In genomic region chr3:94548581-94549316, GRCh38 we compare ENCODE assay signal across 18 cellular contexts.
"Had no signal": no experiment of that assay in that cellular context is flagged by ENCODE, and none has a peak within 500 bp of the region (broad histone marks: within the 10 kb centered on the region; RNA-seq: fewer than 3 reads in every experiment).

No MANE protein-coding gene starts in this region.

- H3K36me3 ChIP-seq: adrenal gland had no signal

- H3K27me3 Mint-ChIP-seq: activated CD4-positive, alpha-beta T cell treated with anti-CD3 and anti-CD28 coated beads for 36 hours; activated CD8-positive, alpha-beta T cell treated with anti-CD3 and anti-CD28 coated beads for 36 hours; activated naive CD8-positive, alpha-beta T cell treated with anti-CD3 and anti-CD28 coated beads, Interleukin-2, amount 10 ng/mL, durations not matched to agents 7 days and 5 days; T-cell had no signal

- H3K27me3 ChIP-seq: adrenal gland had no signal

- DNase-seq: activated CD4-positive, alpha-beta T cell treated with anti-CD3 and anti-CD28 coated beads for 36 hours; activated CD4-positive, CD25-positive, alpha-beta regulatory T cell; activated CD8-positive, alpha-beta memory T cell treated with anti-CD3 and anti-CD28 coated beads, Interleukin-2, amount 50 U/mL, for 4 hours; activated CD8-positive, alpha-beta T cell treated with anti-CD3 and anti-CD28 coated beads for 36 hours; activated naive CD4-positive, alpha-beta T cell treated with anti-CD3 and anti-CD28 coated beads, Interleukin-2, amount 50 U/mL, for 16 hours; activated naive CD8-positive, alpha-beta T cell treated with anti-CD3 and anti-CD28 coated beads, Interleukin-2, amount 10 ng/mL, durations not matched to agents 7 days and 5 days; adrenal gland; anterior cingulate cortex; NCI-H1048; NCI-H146; NCI-H187 treated with DMSO at 0.1 percent for 48 hours; NCI-H2081 treated with DMSO at 0.1 percent for 48 hours; NCI-H446; NCI-H524; T-cell; T-helper 2 cell; T1000 had no signal

- H3K36me3 Mint-ChIP-seq: activated naive CD8-positive, alpha-beta T cell treated with anti-CD3 and anti-CD28 coated beads, Interleukin-2, amount 10 ng/mL, durations not matched to agents 7 days and 5 days; T-cell had no signal

- H3K4me3 ChIP-seq: adrenal gland, SK-N-MC had no signal

- H3K27ac ChIP-seq: adrenal gland, SK-N-MC had no signal

- H3K4me3 Mint-ChIP-seq: activated CD4-positive, alpha-beta T cell treated with anti-CD3 and anti-CD28 coated beads for 36 hours; activated CD8-positive, alpha-beta T cell treated with anti-CD3 and anti-CD28 coated beads for 36 hours; activated naive CD8-positive, alpha-beta T cell treated with anti-CD3 and anti-CD28 coated beads, Interleukin-2, amount 10 ng/mL, durations not matched to agents 7 days and 5 days; T-cell had no signal

- H3K4me1 Mint-ChIP-seq: activated CD4-positive, alpha-beta T cell treated with anti-CD3 and anti-CD28 coated beads for 36 hours; activated naive CD8-positive, alpha-beta T cell treated with anti-CD3 and anti-CD28 coated beads, Interleukin-2, amount 10 ng/mL, durations not matched to agents 7 days and 5 days; T-cell had no signal

- H3K27ac Mint-ChIP-seq: activated CD4-positive, alpha-beta T cell treated with anti-CD3 and anti-CD28 coated beads for 36 hours; activated CD8-positive, alpha-beta T cell treated with anti-CD3 and anti-CD28 coated beads for 36 hours; activated naive CD8-positive, alpha-beta T cell treated with anti-CD3 and anti-CD28 coated beads, Interleukin-2, amount 10 ng/mL, durations not matched to agents 7 days and 5 days; T-cell had no signal

- ATAC-seq: activated CD4-positive, alpha-beta T cell treated with anti-CD3 and anti-CD28 coated beads for 36 hours; activated CD8-positive, alpha-beta T cell treated with anti-CD3 and anti-CD28 coated beads for 36 hours; T-cell had no signal

- H3K4me1 ChIP-seq: adrenal gland had no signal
